8 cellular contexts compared by ENCODE assay signal in the genomic region with DNA sequence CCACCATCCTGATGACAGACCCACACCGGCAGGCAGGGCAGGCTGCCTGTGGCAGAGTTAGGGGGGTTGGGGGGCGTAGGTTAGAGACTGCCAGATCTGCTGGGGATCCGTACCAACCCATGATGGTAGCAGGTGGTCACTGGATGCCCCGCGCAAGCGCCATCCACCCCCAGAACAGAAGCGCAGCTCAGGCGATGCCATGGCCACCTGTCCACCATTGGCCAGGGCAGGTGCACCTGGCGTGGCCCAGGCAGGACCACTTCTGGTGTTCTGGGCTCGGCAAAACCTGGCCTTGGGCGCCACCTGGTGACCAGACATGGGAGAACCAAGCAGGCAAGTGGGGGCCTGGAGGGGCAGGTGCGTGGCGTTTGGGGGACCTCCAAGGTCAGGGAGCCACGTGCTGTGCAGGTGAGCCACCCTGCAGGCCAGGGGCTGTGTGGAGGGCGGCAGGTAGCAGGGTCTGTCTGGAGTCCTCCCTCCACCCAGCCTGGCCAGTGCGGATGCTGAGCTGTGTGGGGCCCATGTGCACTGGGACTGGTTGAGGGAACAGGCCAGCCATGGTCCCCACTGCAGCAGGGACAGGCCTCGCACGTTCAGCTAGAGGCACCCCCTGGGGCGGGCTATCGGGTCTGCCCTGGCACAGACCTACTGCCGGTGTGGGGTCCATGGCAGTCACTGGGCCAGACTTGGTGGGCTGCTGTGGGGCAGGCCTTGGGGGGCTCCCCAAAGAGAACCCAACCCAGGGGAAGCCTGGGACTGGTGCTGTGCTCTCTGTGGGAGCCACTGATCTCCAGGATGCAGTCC. TPM values are rescaled to one million over a fixed set of nuclear protein-coding genes. Genes with fewer than 3 reads are reported as not detected.
DNase-seq lines count a peak whose midpoint lies in the region; ATAC-seq and TF ChIP-seq lines count a peak whose summit lies in the region.

No MANE protein-coding gene starts in this region.

- TF ChIP-seq CTCF in breast epithelium (IDR thresholded peaks at IDR 0.05) = peak; percentile 69 to 93 (median 92)

- H3K4me1 ChIP-seq in breast epithelium = peaks cover 43 to 56% of the 10 kb centered on the region in 2 donors

- H3K36me3 ChIP-seq in breast epithelium = no peaks in the 10 kb centered on the region

- no peak overlapping the region for H3K4me3 ChIP-seq in breast epithelium

- ATAC-seq in left colon = peak; percentile 47

- DNase-seq in NCI-H187 (lab: John Stamatoyannopoulos, UW) (peak; percentile 42 to 73), NCI-H187 treated with DMSO at 0.1 percent for 48 hours (lab: John Stamatoyannopoulos, UW) (no peak), NCI-H1930 (lab: John Stamatoyannopoulos, UW) (peak; percentile 30 to 56), breast epithelium (ENCODE audit: low spot score in 2 of 2) (peak in 1 of 2 donors; percentile 78), left colon (peak; percentile 66 to 79), DMS153 (lab: John Stamatoyannopoulos, UW) (no peak)
- peak; percentile 59 to 72 (median 62) for DNase-seq in activated CD4-positive, CD25-positive, alpha-beta regulatory T cell (lab: John Stamatoyannopoulos, UW)
- peak; percentile 66 to 75 for DNase-seq in stimulated activated CD4-positive, alpha-beta T cell treated with anti-CD3 and anti-CD28 coated beads, Interleukin-4, amount 100 ng/mL, for 48 hours (ENCODE audit: low read depth in 2 of 2)

- no peaks in the 10 kb centered on the region for H3K27me3 ChIP-seq in breast epithelium

- intact Hi-C loops in breast epithelium (cut with DNase I; ENCODE audit: low total_unique reads) (no loop called here), left colon (cut with DNase I, micrococcal nuclease) (loop anchor here in 1 of 2 donors (5.0 kb wide), 1 partner anchor 45 kb away; no protein-coding TSS in a partner anchor)

- no peaks in the 10 kb centered on the region for H3K9me3 ChIP-seq in breast epithelium

- H3K27ac ChIP-seq in breast epithelium = no peak overlapping the region

- no peak for TF ChIP-seq POLR2A in breast epithelium (IDR thresholded peaks at IDR 0.05)

RNA-seq across cellular contexts. Expression of a gene that starts 15.6 kb away (rescaled TPM):
- 10 to 100 TPM; 29.5 to 45.4 (median 38.5) TPM for total RNA-seq in breast epithelium
- 10 to 100 TPM; 27.0 to 29.9 TPM for total RNA-seq in left colon

RNA-seq across cellular contexts. Expression of a gene that starts 15.9 kb away (rescaled TPM):
- total RNA-seq in breast epithelium = 10 to 100 TPM; 26.5 to 41.9 (median 27.2) TPM
- 10 to 100 TPM; 27.4 to 33.4 TPM for total RNA-seq in left colon

RNA-seq across cellular contexts. Expression of a gene that starts 17.9 kb away (rescaled TPM):
- 10 to 100 TPM; 10.7 to 17.7 (median 11.3) TPM for total RNA-seq in breast epithelium
- 10 to 100 TPM; 10.1 to 10.6 TPM for total RNA-seq in left colon

RNA-seq across cellular contexts. Expression of a gene that starts 24.2 kb away (rescaled TPM):
- 100 to 1,000 TPM in 1 of 3 donors, 10 to 100 TPM in 2; 61.6 to 305 (median 83.2) TPM for total RNA-seq in breast epithelium
- total RNA-seq in left colon = 1,000 to 10,000 TPM; 1,945 to 3,680 TPM

Comparison
In these comparisons a context has a peak if more than half of its experiments do, and no peak if none do; other contexts are left out.
1. DNase-seq: peak in NCI-H187 (2 of 2), NCI-H1930 (2 of 2), activated CD4-positive, CD25-positive, alpha-beta regulatory T cell (4 of 4), left colon (2 of 2) and stimulated activated CD4-positive, alpha-beta T cell treated with anti-CD3 and anti-CD28 coated beads, Interleukin-4, amount 100 ng/mL, for 48 hours (2 of 2); none in NCI-H187 treated with DMSO at 0.1 percent for 48 hours (single experiment) and DMS153 (single experiment).